8 cellular contexts compared by ENCODE assay signal in genomic region chr22:46070215-46070721, GRCh38.
DNase-seq lines count a peak whose midpoint lies in the region; ATAC-seq and TF ChIP-seq lines count a peak whose summit lies in the region.

No MANE protein-coding gene starts in this region.

- DNase-seq in Daoy (ENCODE audit: low read depth) (peak; percentile 78), left ventricle myocardium inferior (peak; percentile 84), sciatic nerve (ENCODE audit: low spot score) (peak; percentile 89), amniotic stem cell (lab: John Stamatoyannopoulos, UW) (no peak), NCI-H1436 treated with DMSO at 0.1 percent for 48 hours (lab: John Stamatoyannopoulos, UW) (no peak)
- DNase-seq in activated T-cell treated with anti-CD3 and anti-CD28 coated beads, Interleukin-2, amount 50 U/mL, for 72 hours, result peak; percentile 44 to 51

- peaks cover 45% of the 10 kb centered on the region for H3K4me1 Mint-ChIP-seq in activated T-cell treated with anti-CD3 and anti-CD28 coated beads, Interleukin-2, amount 50 U/mL, for 72 hours (ENCODE audit: low read depth)

- H3K4me3 ChIP-seq in HUES6 (ENCODE audit: low read depth, low read length) (peak overlapping the region; percentile 76), left ventricle myocardium inferior (peak overlapping the region; percentile 89)

- H3K9me3 ChIP-seq in HUES6 (ENCODE audit: control insufficient read depth, insufficient read depth, low read depth, low read length) (no peaks in the 10 kb centered on the region), left ventricle myocardium inferior (replicated peaks) (no peaks in the 10 kb centered on the region)

- H3K36me3 Mint-ChIP-seq in activated T-cell treated with anti-CD3 and anti-CD28 coated beads, Interleukin-2, amount 50 U/mL, for 72 hours (ENCODE audit: insufficient read depth in 2 of 2), result peaks cover 1 to 2% of the 10 kb centered on the region in 2 donors

- H3K27ac ChIP-seq in HUES6 (ENCODE audit: low read depth, low read length) (no peak overlapping the region), left ventricle myocardium inferior (replicated peaks) (peak overlapping the region; percentile 100)

- ATAC-seq in activated T-cell treated with anti-CD3 and anti-CD28 coated beads, Interleukin-2, amount 50 U/mL, for 72 hours (replicated peaks in 1 of 2), result peak; percentile 21 to 42
- ATAC-seq in sciatic nerve (peak; percentile 70), GM18907 (IDR thresholded peaks at IDR 0.05; ENCODE audit: unreplicated experiment) (no peak)

- H3K27ac Mint-ChIP-seq in activated T-cell treated with anti-CD3 and anti-CD28 coated beads, Interleukin-2, amount 50 U/mL, for 72 hours, result no peak overlapping the region

- TF ChIP-seq CTCF in left ventricle myocardium inferior (IDR thresholded peaks at IDR 0.05; ENCODE audit: borderline replicate concordance), result no peak

- H3K4me3 Mint-ChIP-seq in activated T-cell treated with anti-CD3 and anti-CD28 coated beads, Interleukin-2, amount 50 U/mL, for 72 hours, result peak overlapping the region; percentile 88 to 90

- H3K4me1 ChIP-seq in HUES6 (ENCODE audit: control insufficient read depth, insufficient read depth, low read length), result peaks cover 13% of the 10 kb centered on the region; the same call in 1 of the 2 replicates
- H3K4me1 ChIP-seq in left ventricle myocardium inferior, result peaks cover 86% of the 10 kb centered on the region

- no peaks in the 10 kb centered on the region for H3K27me3 Mint-ChIP-seq in activated T-cell treated with anti-CD3 and anti-CD28 coated beads, Interleukin-2, amount 50 U/mL, for 72 hours (ENCODE audit: low read depth)

- H3K9ac ChIP-seq in HUES6 (ENCODE audit: low read length), result peak overlapping the region; percentile 42

- no peaks in the 10 kb centered on the region for H3K36me3 ChIP-seq in HUES6 (ENCODE audit: control insufficient read depth, insufficient read depth, low read length)
- H3K36me3 ChIP-seq in left ventricle myocardium inferior, result peaks cover 11% of the 10 kb centered on the region

- H3K27me3 ChIP-seq in HUES6 (ENCODE audit: control insufficient read depth, insufficient read depth, low read length), result peaks cover 76% of the 10 kb centered on the region
- H3K27me3 ChIP-seq in left ventricle myocardium inferior (ENCODE audit: low read depth), result no peaks in the 10 kb centered on the region

- intact Hi-C loops in left ventricle myocardium inferior (cut with micrococcal nuclease), result no loop called here
- intact Hi-C loops in sciatic nerve (cut with DNase I), result no loop called here

- no peaks in the 10 kb centered on the region for H3K9me3 Mint-ChIP-seq in activated T-cell treated with anti-CD3 and anti-CD28 coated beads, Interleukin-2, amount 50 U/mL, for 72 hours

Comparison
In these comparisons a context has a peak if more than half of its experiments do, and no peak if none do; other contexts are left out.
1. DNase-seq: peak in Daoy (single experiment), activated T-cell treated with anti-CD3 and anti-CD28 coated beads, Interleukin-2, amount 50 U/mL, for 72 hours (2 of 2), left ventricle myocardium inferior (single experiment) and sciatic nerve (single experiment); none in amniotic stem cell (single experiment) and NCI-H1436 treated with DMSO at 0.1 percent for 48 hours (single experiment).